Comparison of ENCODE assay signal across 11 cellular contexts in the genomic region with DNA sequence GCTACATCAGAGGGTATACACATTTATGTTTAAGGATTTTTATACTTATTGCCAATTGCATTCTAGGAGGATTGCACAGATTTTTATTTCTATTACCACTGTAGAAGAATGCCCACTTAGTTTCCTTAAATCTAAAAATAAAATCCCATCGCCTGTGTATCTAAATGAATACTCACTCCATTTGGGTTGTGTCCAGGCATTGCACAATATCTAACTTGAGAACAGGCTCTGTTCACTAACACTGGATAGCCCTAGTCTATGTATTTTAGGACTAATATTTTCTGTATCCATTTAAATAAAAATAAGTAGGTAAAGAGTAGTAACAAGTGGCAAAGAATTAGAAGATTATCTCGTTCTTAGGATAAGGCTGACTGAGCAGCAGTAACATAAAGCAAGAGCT. TPM values are rescaled to one million over a fixed set of nuclear protein-coding genes. Genes with fewer than 3 reads are reported as not detected.
A peak's percentile ranks its signal among the peaks of the same experiment; 100 is the strongest.
DNase-seq lines count a peak whose midpoint lies in the region; ATAC-seq, FAIRE-seq and TF ChIP-seq lines count a peak whose summit lies in the region.
"Had no signal": no experiment of that assay in that cellular context is flagged by ENCODE, and none has a peak within 500 bp of the region (broad histone marks: within the 10 kb centered on the region; RNA-seq: fewer than 3 reads in every experiment).

No MANE protein-coding gene starts in this region.

- no peak for FAIRE-seq in frontal cortex (lab: Jason Lieb, UNC)

- peaks cover 59% of the 10 kb centered on the region for H3K4me1 Mint-ChIP-seq in nephron progenitor cell

- no peak overlapping the region for H3K4me3 Mint-ChIP-seq in nephron progenitor cell
- H3K4me3 Mint-ChIP-seq: activated naive CD8-positive, alpha-beta T cell treated with anti-CD3 and anti-CD28 coated beads, Interleukin-2, amount 10 ng/mL, durations not matched to agents 7 days and 5 days; neural crest cell had no signal

- no peak for TF ChIP-seq EP300 in esophagus muscularis mucosa (IDR thresholded peaks at IDR 0.05)

- TF ChIP-seq POLR2A in esophagus muscularis mucosa (IDR thresholded peaks at IDR 0.05; ENCODE audit: low read depth) = no peak

- no peaks in the 10 kb centered on the region for H3K36me3 ChIP-seq in A673 (ENCODE audit: insufficient read depth, low read length, poor library complexity, severe bottlenecking)
- no peaks in the 10 kb centered on the region for H3K36me3 ChIP-seq in OCI-LY3 (replicated peaks; ENCODE audit: low read depth, low read length)
- H3K36me3 ChIP-seq in esophagus muscularis mucosa = no peaks in the 10 kb centered on the region

- ATAC-seq in GM19395 (IDR thresholded peaks at IDR 0.05; ENCODE audit: unreplicated experiment) = no peak

- H3K9me3 Mint-ChIP-seq in nephron progenitor cell = no peaks in the 10 kb centered on the region
- H3K9me3 Mint-ChIP-seq: activated naive CD8-positive, alpha-beta T cell treated with anti-CD3 and anti-CD28 coated beads, Interleukin-2, amount 10 ng/mL, durations not matched to agents 7 days and 5 days; neural crest cell had no signal

- H3K27me3 Mint-ChIP-seq in nephron progenitor cell (ENCODE audit: low read depth, poor library complexity) = peaks cover 7% of the 10 kb centered on the region

- no peak overlapping the region for H3K4me3 ChIP-seq in A673 (ENCODE audit: low read depth, low read length, poor library complexity, severe bottlenecking)
- no peak overlapping the region for H3K4me3 ChIP-seq in OCI-LY3 (ENCODE audit: low read length)
- peak overlapping the region; percentile 12 to 37 (median 25) for H3K4me3 ChIP-seq in esophagus muscularis mucosa

- no peaks in the 10 kb centered on the region for H3K36me3 Mint-ChIP-seq in nephron progenitor cell (ENCODE audit: low read depth)
- H3K36me3 Mint-ChIP-seq: activated naive CD8-positive, alpha-beta T cell treated with anti-CD3 and anti-CD28 coated beads, Interleukin-2, amount 10 ng/mL, durations not matched to agents 7 days and 5 days had no signal

- no peaks in the 10 kb centered on the region for H3K27me3 ChIP-seq in A673 (replicated peaks; ENCODE audit: insufficient read depth, low read depth, low read length, poor library complexity)
- peaks cover 5% of the 10 kb centered on the region; the same call in 1 of the 2 replicates for H3K27me3 ChIP-seq in OCI-LY3 (ENCODE audit: low read depth, low read length)
- no peaks in the 10 kb centered on the region for H3K27me3 ChIP-seq in esophagus muscularis mucosa

- peak overlapping the region; percentile 87 for H3K27ac ChIP-seq in A673 (ENCODE audit: low read depth, low read length, poor library complexity, severe bottlenecking)
- no peak overlapping the region for H3K27ac ChIP-seq in OCI-LY3 (ENCODE audit: low read length)
- H3K27ac ChIP-seq in esophagus muscularis mucosa (replicated peaks in 1 of 4) = peak overlapping the region; percentile 87 to 93 (median 92)

- BruUV-seq in A673 (replicated peaks; lab: Mats Ljungman, UMichigan) = TSS peak; percentile 74

- TF ChIP-seq CTCF in A673 (conservative IDR thresholded peaks at IDR 0.05; ENCODE audit: low read depth, low read length) (no peak), OCI-LY3 (IDR thresholded peaks at IDR 0.05; ENCODE audit: low read depth, low read length) (no peak), esophagus muscularis mucosa (IDR thresholded peaks at IDR 0.05) (no peak), nephron progenitor cell (IDR thresholded peaks at IDR 0.05) (no peak)

- H3K4me1 ChIP-seq in A673 (ENCODE audit: insufficient read depth, low read length, poor library complexity, severe bottlenecking) = peaks cover 55% of the 10 kb centered on the region
- peaks cover 4% of the 10 kb centered on the region for H3K4me1 ChIP-seq in OCI-LY3 (ENCODE audit: low read length)
- H3K4me1 ChIP-seq in esophagus muscularis mucosa = peaks cover 51 to 68% (median 65%) of the 10 kb centered on the region in 4 donors

- no peak overlapping the region for H3K9ac ChIP-seq in OCI-LY3 (ENCODE audit: low read length)

- WGBS in esophagus muscularis mucosa = 10% methylated on average over 2 of the region's 2 CpGs

- peak overlapping the region; percentile 88 for H2AFZ ChIP-seq in OCI-LY3 (ENCODE audit: low read depth, low read length)

- no peak overlapping the region for H3K4me2 ChIP-seq in OCI-LY3 (ENCODE audit: low read length)

- peak overlapping the region; percentile 93 for H3K27ac Mint-ChIP-seq in nephron progenitor cell
- H3K27ac Mint-ChIP-seq: activated naive CD8-positive, alpha-beta T cell treated with anti-CD3 and anti-CD28 coated beads, Interleukin-2, amount 10 ng/mL, durations not matched to agents 7 days and 5 days had no signal

- intact Hi-C loops in A673 (cut with micrococcal nuclease; ENCODE audit: unreplicated experiment) (no loop called here), esophagus muscularis mucosa (cut with DNase I) (no loop called here)

- H3K79me2 ChIP-seq in OCI-LY3 (ENCODE audit: low read length) = no peaks in the 10 kb centered on the region

- DNase-seq in A673 (ENCODE audit: low spot score) (peak; percentile 82), esophagus muscularis mucosa (ENCODE audit: extremely low spot score) (peak; percentile 82), nephron progenitor cell (no peak), frontal cortex (ENCODE audit: low spot score in 2 of 2) (no peak), SW480 (ENCODE audit: low spot score) (no peak)
- DNase-seq in stimulated activated CD4-positive, alpha-beta T cell treated with anti-CD3 and anti-CD28 coated beads, Interleukin-2, amount 100 ng/mL, for 24 hours = no peak
- DNase-seq: activated naive CD8-positive, alpha-beta T cell treated with anti-CD3 and anti-CD28 coated beads, Interleukin-2, amount 10 ng/mL, durations not matched to agents 7 days and 5 days; T-helper 9 cell had no signal

- CTCF ChIA-PET in A673 (lab: Charles Lee) = no interaction called here

- POLR2A ChIA-PET in A673 (lab: Charles Lee; ENCODE audit: low non-redundant PET) = no interaction called here

- no peaks in the 10 kb centered on the region for H4K20me1 ChIP-seq in OCI-LY3 (ENCODE audit: insufficient read depth, low read length)

- H3K9me3 ChIP-seq in A673 (ENCODE audit: low read depth, low read length, poor library complexity, severe bottlenecking) (no peaks in the 10 kb centered on the region), OCI-LY3 (ENCODE audit: insufficient read depth, low read length) (no peaks in the 10 kb centered on the region), esophagus muscularis mucosa (no peaks in the 10 kb centered on the region)

RNA-seq across cellular contexts. Expression of a gene that starts 4.1 kb away (rescaled TPM):
- 1.4 and 1.5 TPM in 2 replicates for total RNA-seq in A673 (2021)
- 1 to 10 TPM; 1.8 to 6.9 (median 2.9) TPM for total RNA-seq in esophagus muscularis mucosa
- total RNA-seq in frontal cortex = not detected
- total RNA-seq: activated naive CD8-positive, alpha-beta T cell treated with anti-CD3 and anti-CD28 coated beads, Interleukin-2, amount 10 ng/mL, durations not matched to agents 7 days and 5 days; neural crest cell had no signal

RNA-seq across cellular contexts. Expression of a gene that starts 10.3 kb away (rescaled TPM):
- total RNA-seq in A673 (2021) = not detected in 2 replicates
- 1 to 10 TPM; 1.2 to 4.0 (median 2.4) TPM for total RNA-seq in esophagus muscularis mucosa
- 0.82 TPM for total RNA-seq in frontal cortex
- total RNA-seq: neural crest cell had no signal

RNA-seq across cellular contexts. Expression of a gene that starts 11.2 kb away (rescaled TPM):
- total RNA-seq in A673 (2021) = 0.87 and 1.6 TPM in 2 replicates
- total RNA-seq in esophagus muscularis mucosa = 100 to 1,000 TPM; 315 to 493 (median 382) TPM
- 6.5 TPM for total RNA-seq in frontal cortex
- total RNA-seq: activated naive CD8-positive, alpha-beta T cell treated with anti-CD3 and anti-CD28 coated beads, Interleukin-2, amount 10 ng/mL, durations not matched to agents 7 days and 5 days; neural crest cell had no signal

RNA-seq across cellular contexts. Expression of a gene that starts 14.3 kb away (rescaled TPM):
- 22.4 and 24.6 TPM in 2 replicates for total RNA-seq in A673 (2021)
- total RNA-seq in esophagus muscularis mucosa = 100 to 1,000 TPM; 101 to 168 (median 122) TPM
- total RNA-seq in frontal cortex = 70.5 TPM

RNA-seq across cellular contexts. Expression of a gene that starts 43.5 kb away (rescaled TPM):
- total RNA-seq in A673 (2021) (16.5 and 16.9 TPM in 2 replicates), esophagus muscularis mucosa (10 to 100 TPM in 3 of 4 donors, 1 to 10 TPM in 1; 8.7 to 21.7 (median 19.9) TPM), frontal cortex (15.1 TPM)

Comparison
In these comparisons a context has a peak if more than half of its experiments do, and no peak if none do; other contexts are left out.
1. DNase-seq: peak in A673 (single experiment) and esophagus muscularis mucosa (single experiment); none in nephron progenitor cell (single experiment), stimulated activated CD4-positive, alpha-beta T cell treated with anti-CD3 and anti-CD28 coated beads, Interleukin-2, amount 100 ng/mL, for 24 hours (0 of 2), frontal cortex (0 of 2) and SW480 (single experiment).
2. H3K4me3 ChIP-seq: peak in esophagus muscularis mucosa (4 of 4); none in A673 (single experiment) and OCI-LY3 (single experiment).
3. RNA of a gene that starts 11.2 kb away (total RNA-seq): 315 to 493 TPM in esophagus muscularis mucosa; 6.5 TPM in frontal cortex (single experiment) and 0.87 to 1.6 TPM in A673; every median in the first group is over 10 times any median in the second.